Comparison of ENCODE assay signal across 14 cellular contexts in genomic region chr19:1122021-1122971, GRCh38. TPM values are rescaled to one million over a fixed set of nuclear protein-coding genes. Genes with fewer than 3 reads are reported as not detected.
DNase-seq lines count a peak whose midpoint lies in the region; ATAC-seq, FAIRE-seq and TF ChIP-seq lines count a peak whose summit lies in the region.
"Had no signal": no experiment of that assay in that cellular context is flagged by ENCODE, and none has a peak within 500 bp of the region (broad histone marks: within the 10 kb centered on the region; RNA-seq: fewer than 3 reads in every experiment).

No MANE protein-coding gene starts in this region.

- no peak for DNase-seq in activated CD8-positive, alpha-beta T cell treated with anti-CD3 and anti-CD28 coated beads for 36 hours
- no peak for DNase-seq in activated CD8-positive, alpha-beta T cell treated with anti-CD3 and anti-CD28 coated beads, Interleukin-2, amount 10 ng/mL, durations not matched to agents 7 days and 5 days
- no peak for DNase-seq in GM12878 (ENCODE audit: low read depth, low spot score)
- no peak for DNase-seq in neuronal stem cell (ENCODE audit: low spot score)
- DNase-seq in SHP77 treated with DMSO at 0.1 percent for 48 hours (lab: John Stamatoyannopoulos, UW) = no peak
- no peak for DNase-seq in HCEC 1CT
- DNase-seq: C1 segment of cervical spinal cord, NCI-H1436 treated with DMSO at 0.1 percent for 48 hours, NCI-H2081, NCI-H524, RPMI8226 had no signal

- no peak overlapping the region for H4K91ac ChIP-seq in neuronal stem cell (ENCODE audit: low read depth, low read length, poor library complexity)

- peaks cover 7 to 59% of the 10 kb centered on the region in 2 experiments; a peak in 2 of 3 replicates for H3K36me3 ChIP-seq in HEK293 (ENCODE audit: control insufficient read depth in 2 of 2, insufficient read depth in 1 of 2, low read length in 2 of 2)
- H3K36me3 ChIP-seq in GM12878 (ENCODE audit: control insufficient read depth in 2 of 2, insufficient read depth in 2 of 2, low read length in 1 of 2) = peaks cover 3 to 46% of the 10 kb centered on the region in 2 experiments
- H3K36me3 ChIP-seq in neuronal stem cell (replicated peaks in 1 of 2; ENCODE audit: control insufficient read depth in 2 of 2, insufficient read depth in 2 of 2, low read length in 2 of 2) = peaks cover 21 to 87% of the 10 kb centered on the region in 2 donors

- H2AFZ ChIP-seq in GM12878 (ENCODE audit: control insufficient read depth, low read depth, low read length) (no peak overlapping the region), neuronal stem cell (ENCODE audit: low read length) (no peak overlapping the region)

- H3K27me3 ChIP-seq in GM12878 (replicated peaks in 1 of 2; ENCODE audit: control insufficient read depth in 2 of 2, insufficient read depth in 2 of 2, low read length in 1 of 2) = no peaks in the 10 kb centered on the region
- H3K27me3 ChIP-seq in neuronal stem cell (ENCODE audit: control insufficient read depth in 3 of 3, insufficient read depth in 3 of 3, low read depth in 1 of 3, low read length in 3 of 3) = no peaks in the 10 kb centered on the region

- H4K20me1 ChIP-seq in GM12878 (ENCODE audit: control insufficient read depth, insufficient read depth) = no peaks in the 10 kb centered on the region

- no peak overlapping the region for H2BK5ac ChIP-seq in neuronal stem cell (ENCODE audit: low read length)

- BruUV-seq in GM12878 (replicated peaks; lab: Mats Ljungman, UMichigan) = no TSS peak

- 0 out of 2 replicates have a peak, but pooled peaks have one; percentile 27 for TF ChIP-seq POLR2A in GM12878 (IDR thresholded peaks at IDR 0.05; ENCODE audit: low read depth, low read length)

- intact Hi-C loops in activated CD8-positive, alpha-beta T cell treated with anti-CD3 and anti-CD28 coated beads for 36 hours (cut with micrococcal nuclease) = no loop called here
- intact Hi-C loops in GM12878 (cut with micrococcal nuclease; ENCODE audit: unreplicated experiment) = no loop called here

- no peak overlapping the region for H3K4me2 ChIP-seq in GM12878 (ENCODE audit: control insufficient read depth, insufficient read depth)
- H3K4me2 ChIP-seq in neuronal stem cell (ENCODE audit: insufficient read depth, low read length, poor library complexity, severe bottlenecking) = no peak overlapping the region

- peak overlapping the region; percentile 47 for H3K14ac ChIP-seq in neuronal stem cell (ENCODE audit: low read length)

- no peaks in the 10 kb centered on the region for H3K79me2 ChIP-seq in GM12878 (ENCODE audit: control insufficient read depth, insufficient read depth, low read length)

- no peaks in the 10 kb centered on the region for H3K9me3 Mint-ChIP-seq in activated CD8-positive, alpha-beta T cell treated with anti-CD3 and anti-CD28 coated beads for 36 hours
- H3K9me3 Mint-ChIP-seq in activated CD8-positive, alpha-beta T cell treated with anti-CD3 and anti-CD28 coated beads, Interleukin-2, amount 10 ng/mL, durations not matched to agents 7 days and 5 days (ENCODE audit: insufficient read depth) = no peaks in the 10 kb centered on the region

- no peak overlapping the region for H2BK15ac ChIP-seq in neuronal stem cell (ENCODE audit: low read length)

- WGBS in GM12878 (ENCODE audit: insufficient coverage, insufficient replicate concordance, low lambda C conversion rate, missing lambda C conversion rate) = 93% methylated on average over 35 of the region's 63 CpGs
- WGBS in neuronal stem cell (ENCODE audit: extremely low coverage in 2 of 2, insufficient read length in 2 of 2, insufficient replicate concordance in 1 of 2), 2 donors = 86% methylated on average over 1 of the region's 63 CpGs; no CpG with 5 or more reads in 1 of the 2 donors

- H3K9ac ChIP-seq in GM12878 (ENCODE audit: control insufficient read depth, insufficient read depth, low read length) (no peak overlapping the region), neuronal stem cell (ENCODE audit: low read depth, low read length, poor library complexity) (peak overlapping the region; percentile 44)

- H3K4me3 Mint-ChIP-seq in activated CD8-positive, alpha-beta T cell treated with anti-CD3 and anti-CD28 coated beads for 36 hours = no peak overlapping the region
- no peak overlapping the region for H3K4me3 Mint-ChIP-seq in activated CD8-positive, alpha-beta T cell treated with anti-CD3 and anti-CD28 coated beads, Interleukin-2, amount 10 ng/mL, durations not matched to agents 7 days and 5 days

- SMC1A ChIA-PET in GM12878 (lab: Charles Lee; ENCODE audit: uncharacterized antibody, unreplicated experiment) = no interaction called here

- H2AK5ac ChIP-seq in neuronal stem cell (ENCODE audit: low read depth, low read length) = peak overlapping the region; percentile 75

- peak overlapping the region; percentile 97 for H3K23ac ChIP-seq in neuronal stem cell (ENCODE audit: low read depth, low read length, poor library complexity)

- H3K27ac ChIP-seq in HEK293 (ENCODE audit: extremely low read depth, low read depth, low read length) (no peak overlapping the region), GM12878 (ENCODE audit: control insufficient read depth, insufficient read depth) (no peak overlapping the region), neuronal stem cell (replicated peaks; ENCODE audit: low read length) (no peak overlapping the region)

- no peaks in the 10 kb centered on the region for H3K4me1 ChIP-seq in HEK293 (ENCODE audit: control insufficient read depth, insufficient read depth, low read length)
- H3K4me1 ChIP-seq in GM12878 (ENCODE audit: control insufficient read depth, insufficient read depth, low read length) = no peaks in the 10 kb centered on the region
- H3K4me1 ChIP-seq in neuronal stem cell (ENCODE audit: control insufficient read depth in 2 of 2, insufficient read depth in 1 of 2, low read depth in 1 of 2, low read length in 2 of 2) = no peaks in the 10 kb centered on the region

- no peak overlapping the region for H4K8ac ChIP-seq in neuronal stem cell (ENCODE audit: low read depth, low read length)

- H3K79me1 ChIP-seq in neuronal stem cell (ENCODE audit: low read depth, low read length) = peaks cover 8% of the 10 kb centered on the region

- TF ChIP-seq EP300 in GM12878 (IDR thresholded peaks at IDR 0.05; ENCODE audit: borderline replicate concordance in 1 of 2, control insufficient read depth in 1 of 2, low read depth in 2 of 2, low read length in 2 of 2) = no peak

- no peak overlapping the region for H3K4me3 ChIP-seq in HEK293 (ENCODE audit: low read depth, low read length)
- no peak overlapping the region for H3K4me3 ChIP-seq in GM12878
- H3K4me3 ChIP-seq in neuronal stem cell (ENCODE audit: low read length in 2 of 2) = no peak overlapping the region

- H3K36me3 Mint-ChIP-seq in activated CD8-positive, alpha-beta T cell treated with anti-CD3 and anti-CD28 coated beads for 36 hours (ENCODE audit: low read depth) = peaks cover 24% of the 10 kb centered on the region
- H3K36me3 Mint-ChIP-seq in activated CD8-positive, alpha-beta T cell treated with anti-CD3 and anti-CD28 coated beads, Interleukin-2, amount 10 ng/mL, durations not matched to agents 7 days and 5 days (ENCODE audit: low read depth) = peaks cover 40% of the 10 kb centered on the region

- peak overlapping the region; percentile 46 for H2BK12ac ChIP-seq in neuronal stem cell (ENCODE audit: low read length)

- no peak overlapping the region for H3K18ac ChIP-seq in neuronal stem cell (ENCODE audit: low read length)

- peaks cover 3% of the 10 kb centered on the region for H3K4me1 Mint-ChIP-seq in activated CD8-positive, alpha-beta T cell treated with anti-CD3 and anti-CD28 coated beads for 36 hours (ENCODE audit: low read depth)
- peaks cover 5% of the 10 kb centered on the region for H3K4me1 Mint-ChIP-seq in activated CD8-positive, alpha-beta T cell treated with anti-CD3 and anti-CD28 coated beads, Interleukin-2, amount 10 ng/mL, durations not matched to agents 7 days and 5 days (ENCODE audit: low read depth)

- RAD21 ChIA-PET in GM12878 (lab: Charles Lee; ENCODE audit: unreplicated experiment) = no interaction called here

- no peak overlapping the region for H3K27ac Mint-ChIP-seq in activated CD8-positive, alpha-beta T cell treated with anti-CD3 and anti-CD28 coated beads for 36 hours
- H3K27ac Mint-ChIP-seq in activated CD8-positive, alpha-beta T cell treated with anti-CD3 and anti-CD28 coated beads, Interleukin-2, amount 10 ng/mL, durations not matched to agents 7 days and 5 days = no peak overlapping the region

- TF ChIP-seq RAD21 in GM12878 (IDR thresholded peaks at IDR 0.05; ENCODE audit: insufficient read depth, low read depth, low read length) = no peak

- no peak for TF ChIP-seq CTCF in activated CD8-positive, alpha-beta T cell treated with anti-CD3 and anti-CD28 coated beads for 36 hours (IDR thresholded peaks at IDR 0.05)
- TF ChIP-seq CTCF in HEK293 (tag by site-specific recombination; IDR thresholded peaks at IDR 0.05) (no peak), GM12878 (IDR thresholded peaks at IDR 0.05 in 2 of 3, conservative IDR thresholded peaks at IDR 0.05 in 1 of 3; ENCODE audit: control insufficient read depth in 2 of 3, extremely low read depth in 1 of 3, insufficient read depth in 1 of 3, low read depth in 3 of 3, low read length in 3 of 3) (no peak)

- H3K9me3 ChIP-seq in HEK293 (ENCODE audit: control insufficient read depth, insufficient read depth, low read depth, low read length) (no peaks in the 10 kb centered on the region), GM12878 (replicated peaks; ENCODE audit: control insufficient read depth, insufficient read depth, low read length) (no peaks in the 10 kb centered on the region), neuronal stem cell (replicated peaks in 1 of 2; ENCODE audit: control insufficient read depth in 2 of 2, insufficient read depth in 1 of 2, low read depth in 1 of 2, low read length in 2 of 2) (no peaks in the 10 kb centered on the region)

- H2BK120ac ChIP-seq in neuronal stem cell (ENCODE audit: low read depth, low read length) = no peak overlapping the region

- no peak overlapping the region for H3K4ac ChIP-seq in neuronal stem cell (ENCODE audit: low read length)

- CTCF ChIA-PET in activated CD8-positive, alpha-beta T cell treated with anti-CD3 and anti-CD28 coated beads for 36 hours (lab: Charles Lee) = interaction anchor here (2.3 kb wide), 1 partner anchor 9 kb away, joined by 11 read pairs; no protein-coding TSS in a partner anchor
- CTCF ChIA-PET in activated CD8-positive, alpha-beta T cell treated with anti-CD3 and anti-CD28 coated beads, Interleukin-2, amount 10 ng/mL, durations not matched to agents 7 days and 5 days (lab: Charles Lee) = no interaction called here
- CTCF ChIA-PET in HEK293 (lab: Yijun Ruan, JAX) (no interaction called here), GM12878 (lab: Yijun Ruan, JAX) (no interaction called here)

- H3K27me3 Mint-ChIP-seq in activated CD8-positive, alpha-beta T cell treated with anti-CD3 and anti-CD28 coated beads for 36 hours = no peaks in the 10 kb centered on the region
- no peaks in the 10 kb centered on the region for H3K27me3 Mint-ChIP-seq in activated CD8-positive, alpha-beta T cell treated with anti-CD3 and anti-CD28 coated beads, Interleukin-2, amount 10 ng/mL, durations not matched to agents 7 days and 5 days (ENCODE audit: low read depth)

- in situ Hi-C loops in GM12878 (cut with MboI) = no loop called here

- POLR2A ChIA-PET in activated CD8-positive, alpha-beta T cell treated with anti-CD3 and anti-CD28 coated beads for 36 hours (lab: Charles Lee) = interaction anchor here (0.6 to 3.3 kb wide), 5 partner anchors 8 to 20 kb away, joined by 3 to 11 read pairs (median 4); no protein-coding TSS in a partner anchor
- POLR2A ChIA-PET in activated CD8-positive, alpha-beta T cell treated with anti-CD3 and anti-CD28 coated beads, Interleukin-2, amount 10 ng/mL, durations not matched to agents 7 days and 5 days (lab: Charles Lee) = no interaction called here
- POLR2A ChIA-PET in HEK293 (lab: Yijun Ruan, JAX) = interaction anchor here (1.0 kb wide), 2 partner anchors 65 to 147 kb away, joined by 4 read pairs; partner anchors contain the start of gene CIRBP
- POLR2A ChIA-PET in GM12878 (lab: Charles Lee) = no interaction called here

- ATAC-seq in activated CD8-positive, alpha-beta T cell treated with anti-CD3 and anti-CD28 coated beads for 36 hours = peak; percentile 8
- no peak for ATAC-seq in activated CD8-positive, alpha-beta T cell treated with anti-CD3 and anti-CD28 coated beads, Interleukin-2, amount 10 ng/mL, durations not matched to agents 7 days and 5 days
- ATAC-seq in GM12878 (no peak), HG03571 (IDR thresholded peaks at IDR 0.05; ENCODE audit: unreplicated experiment) (no peak)

- FAIRE-seq in GM12878 (lab: Jason Lieb, UNC) = no peak
- FAIRE-seq: A204.1 had no signal

RNA-seq across cellular contexts. Expression of gene GPX4, which starts 18.5 kb away (rescaled TPM):
- total RNA-seq in activated CD8-positive, alpha-beta T cell treated with anti-CD3 and anti-CD28 coated beads for 36 hours = 100 to 1,000 TPM; 224 to 232 TPM
- 100 to 1,000 TPM; 174 to 177 TPM for total RNA-seq in activated CD8-positive, alpha-beta T cell treated with anti-CD3 and anti-CD28 coated beads, Interleukin-2, amount 10 ng/mL, durations not matched to agents 7 days and 5 days
- total RNA-seq in GM12878 (2013; cell fraction: nucleolus; rRNA removed) = 30.7 and 37.1 TPM in 2 replicates
- total RNA-seq in GM12878 (2014; rRNA removed) (325 and 388 TPM in 2 replicates), GM12878 (2014; rRNA removed; fragmentation: Illumina TruSeq; extraction: Trizol) (185 and 204 TPM in 2 replicates), GM12878 (2021) (305 and 316 TPM in 2 replicates)
- polyA plus RNA-seq in GM12878 (2011; ENCODE audit: low read depth) = 143 TPM
- polyA plus RNA-seq in GM12878 (2011; rRNA removed) (171 and 289 TPM in 2 replicates), GM12878 (2014; fragmentation: Illumina TruSeq; extraction: Trizol) (144 and 257 TPM in 2 replicates), GM12878 (2014; fragmentation: Nextera tagmentation; extraction: Ambion mirVana) (10 to 100 TPM; 33.3 to 99.6 TPM), GM12878 (2014; rRNA removed) (749 and 807 TPM in 2 replicates), GM12878 (2016; fragmentation: Nextera tagmentation; extraction: Ambion mirVana) (100 to 1,000 TPM; 534 to 574 TPM)
- polyA plus RNA-seq in GM12878 (2011; cell fraction: cytosol; rRNA removed) = 532 and 769 TPM in 2 replicates
- polyA plus RNA-seq in GM12878 (2011; cell fraction: nucleus; rRNA removed) = 455 and 480 TPM in 2 replicates
- 460 and 464 TPM in 2 replicates for polyA plus RNA-seq in GM12878 (2012)
- 134 and 182 TPM in 2 replicates for polyA minus RNA-seq in GM12878 (2011; rRNA and poly(A)+ RNA removed)
- 111 and 122 TPM in 2 replicates for polyA minus RNA-seq in GM12878 (2011; cell fraction: cytosol; rRNA and poly(A)+ RNA removed)
- 39.3 and 60.3 TPM in 2 replicates for polyA minus RNA-seq in GM12878 (2011; cell fraction: nucleus; rRNA and poly(A)+ RNA removed)
- 755 TPM for polyA plus RNA-seq in neuronal stem cell (2013, experiment 1 of 2)
- polyA plus RNA-seq in neuronal stem cell (2013, experiment 2 of 2) = 706 TPM

RNA-seq across cellular contexts. Expression of gene POLR2E, which starts 27.1 kb away (rescaled TPM):
- total RNA-seq in activated CD8-positive, alpha-beta T cell treated with anti-CD3 and anti-CD28 coated beads for 36 hours = 100 to 1,000 TPM; 271 to 282 TPM
- 100 to 1,000 TPM; 176 to 177 TPM for total RNA-seq in activated CD8-positive, alpha-beta T cell treated with anti-CD3 and anti-CD28 coated beads, Interleukin-2, amount 10 ng/mL, durations not matched to agents 7 days and 5 days
- 37.4 and 46.6 TPM in 2 replicates for total RNA-seq in GM12878 (2013; cell fraction: nucleolus; rRNA removed)
- total RNA-seq in GM12878 (2014; rRNA removed) (194 and 207 TPM in 2 replicates), GM12878 (2014; rRNA removed; fragmentation: Illumina TruSeq; extraction: Trizol) (78.7 and 85.5 TPM in 2 replicates), GM12878 (2021) (243 and 250 TPM in 2 replicates)
- 54.0 TPM for polyA plus RNA-seq in GM12878 (2011; ENCODE audit: low read depth)
- polyA plus RNA-seq in GM12878 (2011; rRNA removed) (92.4 and 192 TPM in 2 replicates), GM12878 (2014; fragmentation: Illumina TruSeq; extraction: Trizol) (10.0 and 142 TPM in 2 replicates), GM12878 (2014; fragmentation: Nextera tagmentation; extraction: Ambion mirVana) (10 to 100 TPM in 1 of 2 experiments, 1 to 10 TPM in 1; 4.0 to 17.0 TPM), GM12878 (2014; rRNA removed) (367 and 444 TPM in 2 replicates), GM12878 (2016; fragmentation: Nextera tagmentation; extraction: Ambion mirVana) (100 to 1,000 TPM; 460 to 487 TPM)
- polyA plus RNA-seq in GM12878 (2011; cell fraction: cytosol; rRNA removed) = 220 and 291 TPM in 2 replicates
- polyA plus RNA-seq in GM12878 (2011; cell fraction: nucleus; rRNA removed) = 162 and 168 TPM in 2 replicates
- 184 and 198 TPM in 2 replicates for polyA plus RNA-seq in GM12878 (2012)
- 76.9 and 101 TPM in 2 replicates for polyA minus RNA-seq in GM12878 (2011; rRNA and poly(A)+ RNA removed)
- polyA minus RNA-seq in GM12878 (2011; cell fraction: cytosol; rRNA and poly(A)+ RNA removed) = 70.2 and 78.0 TPM in 2 replicates
- polyA minus RNA-seq in GM12878 (2011; cell fraction: nucleus; rRNA and poly(A)+ RNA removed) = 29.5 and 49.3 TPM in 2 replicates
- 201 TPM for polyA plus RNA-seq in neuronal stem cell (2013, experiment 1 of 2)
- 197 TPM for polyA plus RNA-seq in neuronal stem cell (2013, experiment 2 of 2)

RNA-seq across cellular contexts. Expression of gene SBNO2, which starts 51.8 kb away (rescaled TPM):
- 10 to 100 TPM; 41.7 to 42.0 TPM for total RNA-seq in activated CD8-positive, alpha-beta T cell treated with anti-CD3 and anti-CD28 coated beads for 36 hours
- total RNA-seq in activated CD8-positive, alpha-beta T cell treated with anti-CD3 and anti-CD28 coated beads, Interleukin-2, amount 10 ng/mL, durations not matched to agents 7 days and 5 days = 10 to 100 TPM; 58.6 to 70.5 TPM
- total RNA-seq in GM12878 (2013; cell fraction: nucleolus; rRNA removed) = 26.2 and 31.8 TPM in 2 replicates
- 13.8 and 15.8 TPM in 2 replicates for total RNA-seq in GM12878 (2014; rRNA removed)
- 4.8 and 5.6 TPM in 2 replicates for total RNA-seq in GM12878 (2014; rRNA removed; fragmentation: Illumina TruSeq; extraction: Trizol)
- total RNA-seq in GM12878 (2021) = 38.5 and 44.6 TPM in 2 replicates
- 3.3 TPM for polyA plus RNA-seq in GM12878 (2011; ENCODE audit: low read depth)
- polyA plus RNA-seq in GM12878 (2011; rRNA removed) = 2.7 and 7.2 TPM in 2 replicates
- polyA plus RNA-seq in GM12878 (2011; cell fraction: cytosol; rRNA removed) = 9.3 and 12.8 TPM in 2 replicates
- 64.7 and 83.4 TPM in 2 replicates for polyA plus RNA-seq in GM12878 (2011; cell fraction: nucleus; rRNA removed)
- polyA plus RNA-seq in GM12878 (2012) = 12.3 and 13.5 TPM in 2 replicates
- 2.2 and 5.0 TPM in 2 replicates for polyA plus RNA-seq in GM12878 (2014; fragmentation: Illumina TruSeq; extraction: Trizol)
- polyA plus RNA-seq in GM12878 (2014; fragmentation: Nextera tagmentation; extraction: Ambion mirVana) = under 1 TPM; 0.08 to 0.15 TPM
- polyA plus RNA-seq in GM12878 (2014; rRNA removed) = 21.8 and 26.0 TPM in 2 replicates
- 1 to 10 TPM; 4.2 to 5.9 TPM for polyA plus RNA-seq in GM12878 (2016; fragmentation: Nextera tagmentation; extraction: Ambion mirVana)
- 10.8 and 18.6 TPM in 2 replicates for polyA minus RNA-seq in GM12878 (2011; rRNA and poly(A)+ RNA removed)
- polyA minus RNA-seq in GM12878 (2011; cell fraction: cytosol; rRNA and poly(A)+ RNA removed) = 17.7 and 21.2 TPM in 2 replicates
- polyA minus RNA-seq in GM12878 (2011; cell fraction: nucleus; rRNA and poly(A)+ RNA removed) = 15.5 and 27.3 TPM in 2 replicates
- polyA plus RNA-seq in neuronal stem cell (2013, experiment 1 of 2) = 13.3 TPM
- polyA plus RNA-seq in neuronal stem cell (2013, experiment 2 of 2) = 13.9 TPM

RNA-seq across cellular contexts. Expression of gene ARHGAP45, which starts 55.3 kb away (rescaled TPM):
- total RNA-seq in activated CD8-positive, alpha-beta T cell treated with anti-CD3 and anti-CD28 coated beads for 36 hours = 100 to 1,000 TPM; 136 to 150 TPM
- total RNA-seq in activated CD8-positive, alpha-beta T cell treated with anti-CD3 and anti-CD28 coated beads, Interleukin-2, amount 10 ng/mL, durations not matched to agents 7 days and 5 days = 100 to 1,000 TPM; 433 to 445 TPM
- total RNA-seq in GM12878 (2013; cell fraction: nucleolus; rRNA removed) = 190 and 196 TPM in 2 replicates
- total RNA-seq in GM12878 (2014; rRNA removed) (116 and 146 TPM in 2 replicates), GM12878 (2014; rRNA removed; fragmentation: Illumina TruSeq; extraction: Trizol) (21.4 and 26.2 TPM in 2 replicates), GM12878 (2021) (142 and 151 TPM in 2 replicates)
- polyA plus RNA-seq in GM12878 (2011; ENCODE audit: low read depth) = 33.0 TPM
- polyA plus RNA-seq in GM12878 (2011; rRNA removed) (20.8 and 53.2 TPM in 2 replicates), GM12878 (2014; fragmentation: Illumina TruSeq; extraction: Trizol) (1.4 and 9.8 TPM in 2 replicates), GM12878 (2014; fragmentation: Nextera tagmentation; extraction: Ambion mirVana) (1 to 10 TPM; 1.4 to 7.8 TPM), GM12878 (2014; rRNA removed) (96.0 and 125 TPM in 2 replicates), GM12878 (2016; fragmentation: Nextera tagmentation; extraction: Ambion mirVana) (10 to 100 TPM; 66.6 to 82.6 TPM)
- 64.0 and 103 TPM in 2 replicates for polyA plus RNA-seq in GM12878 (2011; cell fraction: cytosol; rRNA removed)
- polyA plus RNA-seq in GM12878 (2011; cell fraction: nucleus; rRNA removed) = 223 and 275 TPM in 2 replicates
- polyA plus RNA-seq in GM12878 (2012) = 85.3 and 105 TPM in 2 replicates
- 36.0 and 96.7 TPM in 2 replicates for polyA minus RNA-seq in GM12878 (2011; rRNA and poly(A)+ RNA removed)
- 45.4 and 45.7 TPM in 2 replicates for polyA minus RNA-seq in GM12878 (2011; cell fraction: cytosol; rRNA and poly(A)+ RNA removed)
- polyA minus RNA-seq in GM12878 (2011; cell fraction: nucleus; rRNA and poly(A)+ RNA removed) = 32.4 and 52.2 TPM in 2 replicates
- 6.9 TPM for polyA plus RNA-seq in neuronal stem cell (2013, experiment 1 of 2)
- 7.4 TPM for polyA plus RNA-seq in neuronal stem cell (2013, experiment 2 of 2)

Comparison
In these comparisons a context has a peak if more than half of its experiments do, and no peak if none do; other contexts are left out.
1. POLR2A ChIA-PET loops: an anchor here in activated CD8-positive, alpha-beta T cell treated with anti-CD3 and anti-CD28 coated beads for 36 hours (0.6 to 3.3 kb wide) and HEK293 (1.0 kb wide); none called in activated CD8-positive, alpha-beta T cell treated with anti-CD3 and anti-CD28 coated beads, Interleukin-2, amount 10 ng/mL, durations not matched to agents 7 days and 5 days and GM12878.